Comparison of ENCODE assay signal across 14 cellular contexts in genomic region chr1:86606080-86606479, GRCh38. TPM values are rescaled to one million over a fixed set of nuclear protein-coding genes. Genes with fewer than 3 reads are reported as not detected.
"Had no signal": no experiment of that assay in that cellular context is flagged by ENCODE, and none has a peak within 500 bp of the region (broad histone marks: within the 10 kb centered on the region; RNA-seq: fewer than 3 reads in every experiment).

No MANE protein-coding gene starts in this region.

RNA-seq across cellular contexts. Expression of gene CLCA4, which starts 59.2 kb away (rescaled TPM):
- total RNA-seq: activated B cell treated with CpG ODN at 0.5 μM for 24 hours; activated CD4-positive, alpha-beta memory T cell treated with anti-CD3 and anti-CD28 coated beads for 36 hours; activated CD4-positive, alpha-beta memory T cell treated with anti-CD3 and anti-CD28 coated beads, Interleukin-2, amount 10 ng/mL, durations not matched to agents 7 days and 5 days; activated CD4-positive, alpha-beta T cell treated with anti-CD3 and anti-CD28 coated beads for 36 hours; activated CD4-positive, alpha-beta T cell treated with anti-CD3 and anti-CD28 coated beads, Interleukin-2, amount 10 ng/mL, durations not matched to agents 24 days and 14 days; activated CD4-positive, alpha-beta T cell treated with anti-CD3 and anti-CD28 coated beads, Interleukin-2, amount 10 ng/mL, durations not matched to agents 7 days and 5 days; activated CD8-positive, alpha-beta memory T cell treated with anti-CD3 and anti-CD28 coated beads for 36 hours; activated CD8-positive, alpha-beta memory T cell treated with anti-CD3 and anti-CD28 coated beads, Interleukin-2, amount 10 ng/mL, durations not matched to agents 7 days and 5 days; activated CD8-positive, alpha-beta T cell treated with anti-CD3 and anti-CD28 coated beads for 36 hours; activated CD8-positive, alpha-beta T cell treated with anti-CD3 and anti-CD28 coated beads, Interleukin-2, amount 10 ng/mL, durations not matched to agents 7 days and 5 days; T-helper 1 cell treated with Interleukin-12 subunit alpha and Interleukin-12 subunit beta and Interleukin-4 antibody, amounts not matched to agents 30 ng/mL and 1 ng/mL, for 36 hours; T-helper 17 cell; T-helper 2 cell treated with Interferon-gamma antibody and Interleukin-4, amounts not matched to agents 100 ng/mL and 5 ng/mL, for 36 hours; WTC11 had no signal
